In genomic region chr1:166838766-166839599, GRCh38 we compare ENCODE assay signal across 1 cellular context.
TF ChIP-seq lines count a peak whose summit lies in the region.

A gene with protein sequence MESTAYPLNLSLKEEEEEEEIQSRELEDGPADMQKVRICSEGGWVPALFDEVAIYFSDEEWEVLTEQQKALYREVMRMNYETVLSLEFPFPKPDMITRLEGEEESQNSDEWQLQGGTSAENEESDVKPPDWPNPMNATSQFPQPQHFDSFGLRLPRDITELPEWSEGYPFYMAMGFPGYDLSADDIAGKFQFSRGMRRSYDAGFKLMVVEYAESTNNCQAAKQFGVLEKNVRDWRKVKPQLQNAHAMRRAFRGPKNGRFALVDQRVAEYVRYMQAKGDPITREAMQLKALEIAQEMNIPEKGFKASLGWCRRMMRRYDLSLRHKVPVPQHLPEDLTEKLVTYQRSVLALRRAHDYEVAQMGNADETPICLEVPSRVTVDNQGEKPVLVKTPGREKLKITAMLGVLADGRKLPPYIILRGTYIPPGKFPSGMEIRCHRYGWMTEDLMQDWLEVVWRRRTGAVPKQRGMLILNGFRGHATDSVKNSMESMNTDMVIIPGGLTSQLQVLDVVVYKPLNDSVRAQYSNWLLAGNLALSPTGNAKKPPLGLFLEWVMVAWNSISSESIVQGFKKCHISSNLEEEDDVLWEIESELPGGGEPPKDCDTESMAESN (plus strand): TSS chr1:166839475. CDS start chr1:166840957, 1,482 bp downstream.

TF ChIP-seq in K562, 482 proteins besides CTCF, POLR2A, EP300 and RAD21 (continued from another document and continues in another):
- no peak for TF ChIP-seq NFXL1 (CRISPR knock-in tag; IDR thresholded peaks at IDR 0.05)
- TF ChIP-seq BDP1 (IDR thresholded peaks at IDR 0.05; ENCODE audit: insufficient read depth, insufficient read length) = no peak
- no peak for TF ChIP-seq XRCC5 (IDR thresholded peaks at IDR 0.05; ENCODE audit: low read depth, low read length)
- TF ChIP-seq NEUROD1 (IDR thresholded peaks at IDR 0.05; ENCODE audit: borderline replicate concordance, low read depth, low read length, partially characterized antibody) = no peak
- TF ChIP-seq, protein P1, sequence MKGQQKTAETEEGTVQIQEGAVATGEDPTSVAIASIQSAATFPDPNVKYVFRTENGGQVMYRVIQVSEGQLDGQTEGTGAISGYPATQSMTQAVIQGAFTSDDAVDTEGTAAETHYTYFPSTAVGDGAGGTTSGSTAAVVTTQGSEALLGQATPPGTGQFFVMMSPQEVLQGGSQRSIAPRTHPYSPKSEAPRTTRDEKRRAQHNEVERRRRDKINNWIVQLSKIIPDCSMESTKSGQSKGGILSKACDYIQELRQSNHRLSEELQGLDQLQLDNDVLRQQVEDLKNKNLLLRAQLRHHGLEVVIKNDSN (CRISPR knock-in tag; IDR thresholded peaks at IDR 0.05) = peak; percentile 81
- TF ChIP-seq CEBPG (CRISPR knock-in tag; IDR thresholded peaks at IDR 0.05) = no peak
- peak; percentile 54 to 60; a peak in 1 of 4 replicates for TF ChIP-seq CEBPG (tag; conservative IDR thresholded peaks at IDR 0.05 in 1 of 2, IDR thresholded peaks at IDR 0.05 in 1 of 2)
- peak; percentile 22 for TF ChIP-seq U2AF1 (optimal IDR thresholded peaks at IDR 0.05; ENCODE audit: low read depth, low read length)
- TF ChIP-seq SRSF9 (IDR thresholded peaks at IDR 0.05; ENCODE audit: borderline replicate concordance, low read depth, low read length) = no peak
- no peak; a peak in 1 of 4 replicates for TF ChIP-seq SRF (CRISPR knock-in tag; IDR thresholded peaks at IDR 0.05)
- TF ChIP-seq ZNF717 (CRISPR knock-in tag; IDR thresholded peaks at IDR 0.05) = no peak
- TF ChIP-seq NONO (IDR thresholded peaks at IDR 0.05; ENCODE audit: low read depth in 2 of 2, low read length in 1 of 2) = peak; percentile 86 to 92
- TF ChIP-seq, protein P2, sequence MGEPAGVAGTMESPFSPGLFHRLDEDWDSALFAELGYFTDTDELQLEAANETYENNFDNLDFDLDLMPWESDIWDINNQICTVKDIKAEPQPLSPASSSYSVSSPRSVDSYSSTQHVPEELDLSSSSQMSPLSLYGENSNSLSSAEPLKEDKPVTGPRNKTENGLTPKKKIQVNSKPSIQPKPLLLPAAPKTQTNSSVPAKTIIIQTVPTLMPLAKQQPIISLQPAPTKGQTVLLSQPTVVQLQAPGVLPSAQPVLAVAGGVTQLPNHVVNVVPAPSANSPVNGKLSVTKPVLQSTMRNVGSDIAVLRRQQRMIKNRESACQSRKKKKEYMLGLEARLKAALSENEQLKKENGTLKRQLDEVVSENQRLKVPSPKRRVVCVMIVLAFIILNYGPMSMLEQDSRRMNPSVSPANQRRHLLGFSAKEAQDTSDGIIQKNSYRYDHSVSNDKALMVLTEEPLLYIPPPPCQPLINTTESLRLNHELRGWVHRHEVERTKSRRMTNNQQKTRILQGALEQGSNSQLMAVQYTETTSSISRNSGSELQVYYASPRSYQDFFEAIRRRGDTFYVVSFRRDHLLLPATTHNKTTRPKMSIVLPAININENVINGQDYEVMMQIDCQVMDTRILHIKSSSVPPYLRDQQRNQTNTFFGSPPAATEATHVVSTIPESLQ (CRISPR knock-in tag; IDR thresholded peaks at IDR 0.05) = no peak; the same call in 1 of the 2 replicates
- no peak for TF ChIP-seq PCBP2 (IDR thresholded peaks at IDR 0.05; ENCODE audit: low read depth, low read length, poor library complexity, severe bottlenecking)
- peak; percentile 70; the same call in 1 of the 2 replicates for TF ChIP-seq ZBTB17 (CRISPR knock-in tag; IDR thresholded peaks at IDR 0.05)
- no peak for TF ChIP-seq AFF1 (IDR thresholded peaks at IDR 0.05; ENCODE audit: low read depth in 1 of 2, partially characterized antibody in 2 of 2)
- no peak for TF ChIP-seq ARID2 (IDR thresholded peaks at IDR 0.05)
- TF ChIP-seq, protein P3, sequence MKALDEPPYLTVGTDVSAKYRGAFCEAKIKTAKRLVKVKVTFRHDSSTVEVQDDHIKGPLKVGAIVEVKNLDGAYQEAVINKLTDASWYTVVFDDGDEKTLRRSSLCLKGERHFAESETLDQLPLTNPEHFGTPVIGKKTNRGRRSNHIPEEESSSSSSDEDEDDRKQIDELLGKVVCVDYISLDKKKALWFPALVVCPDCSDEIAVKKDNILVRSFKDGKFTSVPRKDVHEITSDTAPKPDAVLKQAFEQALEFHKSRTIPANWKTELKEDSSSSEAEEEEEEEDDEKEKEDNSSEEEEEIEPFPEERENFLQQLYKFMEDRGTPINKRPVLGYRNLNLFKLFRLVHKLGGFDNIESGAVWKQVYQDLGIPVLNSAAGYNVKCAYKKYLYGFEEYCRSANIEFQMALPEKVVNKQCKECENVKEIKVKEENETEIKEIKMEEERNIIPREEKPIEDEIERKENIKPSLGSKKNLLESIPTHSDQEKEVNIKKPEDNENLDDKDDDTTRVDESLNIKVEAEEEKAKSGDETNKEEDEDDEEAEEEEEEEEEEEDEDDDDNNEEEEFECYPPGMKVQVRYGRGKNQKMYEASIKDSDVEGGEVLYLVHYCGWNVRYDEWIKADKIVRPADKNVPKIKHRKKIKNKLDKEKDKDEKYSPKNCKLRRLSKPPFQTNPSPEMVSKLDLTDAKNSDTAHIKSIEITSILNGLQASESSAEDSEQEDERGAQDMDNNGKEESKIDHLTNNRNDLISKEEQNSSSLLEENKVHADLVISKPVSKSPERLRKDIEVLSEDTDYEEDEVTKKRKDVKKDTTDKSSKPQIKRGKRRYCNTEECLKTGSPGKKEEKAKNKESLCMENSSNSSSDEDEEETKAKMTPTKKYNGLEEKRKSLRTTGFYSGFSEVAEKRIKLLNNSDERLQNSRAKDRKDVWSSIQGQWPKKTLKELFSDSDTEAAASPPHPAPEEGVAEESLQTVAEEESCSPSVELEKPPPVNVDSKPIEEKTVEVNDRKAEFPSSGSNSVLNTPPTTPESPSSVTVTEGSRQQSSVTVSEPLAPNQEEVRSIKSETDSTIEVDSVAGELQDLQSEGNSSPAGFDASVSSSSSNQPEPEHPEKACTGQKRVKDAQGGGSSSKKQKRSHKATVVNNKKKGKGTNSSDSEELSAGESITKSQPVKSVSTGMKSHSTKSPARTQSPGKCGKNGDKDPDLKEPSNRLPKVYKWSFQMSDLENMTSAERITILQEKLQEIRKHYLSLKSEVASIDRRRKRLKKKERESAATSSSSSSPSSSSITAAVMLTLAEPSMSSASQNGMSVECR (CRISPR knock-in tag; IDR thresholded peaks at IDR 0.05) = peak; percentile 51
- TF ChIP-seq FOXK1 (CRISPR knock-in tag; IDR thresholded peaks at IDR 0.05; ENCODE audit: borderline replicate concordance) = no peak
- TF ChIP-seq, protein P4, sequence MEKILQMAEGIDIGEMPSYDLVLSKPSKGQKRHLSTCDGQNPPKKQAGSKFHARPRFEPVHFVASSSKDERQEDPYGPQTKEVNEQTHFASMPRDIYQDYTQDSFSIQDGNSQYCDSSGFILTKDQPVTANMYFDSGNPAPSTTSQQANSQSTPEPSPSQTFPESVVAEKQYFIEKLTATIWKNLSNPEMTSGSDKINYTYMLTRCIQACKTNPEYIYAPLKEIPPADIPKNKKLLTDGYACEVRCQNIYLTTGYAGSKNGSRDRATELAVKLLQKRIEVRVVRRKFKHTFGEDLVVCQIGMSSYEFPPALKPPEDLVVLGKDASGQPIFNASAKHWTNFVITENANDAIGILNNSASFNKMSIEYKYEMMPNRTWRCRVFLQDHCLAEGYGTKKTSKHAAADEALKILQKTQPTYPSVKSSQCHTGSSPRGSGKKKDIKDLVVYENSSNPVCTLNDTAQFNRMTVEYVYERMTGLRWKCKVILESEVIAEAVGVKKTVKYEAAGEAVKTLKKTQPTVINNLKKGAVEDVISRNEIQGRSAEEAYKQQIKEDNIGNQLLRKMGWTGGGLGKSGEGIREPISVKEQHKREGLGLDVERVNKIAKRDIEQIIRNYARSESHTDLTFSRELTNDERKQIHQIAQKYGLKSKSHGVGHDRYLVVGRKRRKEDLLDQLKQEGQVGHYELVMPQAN (IDR thresholded peaks at IDR 0.05; ENCODE audit: borderline replicate concordance) = peak; percentile 49; the same call in 1 of the 2 replicates
- no peak for TF ChIP-seq ZNF253 (CRISPR knock-in tag; conservative IDR thresholded peaks at IDR 0.05)
- TF ChIP-seq, protein P5, sequence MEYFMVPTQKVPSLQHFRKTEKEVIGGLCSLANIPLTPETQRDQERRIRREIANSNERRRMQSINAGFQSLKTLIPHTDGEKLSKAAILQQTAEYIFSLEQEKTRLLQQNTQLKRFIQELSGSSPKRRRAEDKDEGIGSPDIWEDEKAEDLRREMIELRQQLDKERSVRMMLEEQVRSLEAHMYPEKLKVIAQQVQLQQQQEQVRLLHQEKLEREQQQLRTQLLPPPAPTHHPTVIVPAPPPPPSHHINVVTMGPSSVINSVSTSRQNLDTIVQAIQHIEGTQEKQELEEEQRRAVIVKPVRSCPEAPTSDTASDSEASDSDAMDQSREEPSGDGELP (CRISPR knock-in tag; IDR thresholded peaks at IDR 0.05; ENCODE audit: borderline replicate concordance) = peak; percentile 57; the same call in 1 of the 2 replicates
- TF ChIP-seq MEF2D (tag; conservative IDR thresholded peaks at IDR 0.05; ENCODE audit: low read depth) = no peak
- no peak; the same call in 1 of the 2 replicates for TF ChIP-seq ZNF766 (CRISPR knock-in tag; conservative IDR thresholded peaks at IDR 0.05)
- no peak for TF ChIP-seq CSDE1 (IDR thresholded peaks at IDR 0.05)
- no peak for TF ChIP-seq TRIM24 (IDR thresholded peaks at IDR 0.05)
- TF ChIP-seq LARP7 (IDR thresholded peaks at IDR 0.05) = no peak
- TF ChIP-seq RFX5 (IDR thresholded peaks at IDR 0.05; ENCODE audit: low read depth, low read length) = no peak
- no peak for TF ChIP-seq PTRF (tag; IDR thresholded peaks at IDR 0.05)
- no peak for TF ChIP-seq MCM5 (IDR thresholded peaks at IDR 0.05; ENCODE audit: low read depth)
- no peak for TF ChIP-seq ATF2 (CRISPR knock-in tag; IDR thresholded peaks at IDR 0.05)
- no peak; the same call in 1 of the 2 replicates for TF ChIP-seq BRD4 (IDR thresholded peaks at IDR 0.05)
- TF ChIP-seq, protein P6, sequence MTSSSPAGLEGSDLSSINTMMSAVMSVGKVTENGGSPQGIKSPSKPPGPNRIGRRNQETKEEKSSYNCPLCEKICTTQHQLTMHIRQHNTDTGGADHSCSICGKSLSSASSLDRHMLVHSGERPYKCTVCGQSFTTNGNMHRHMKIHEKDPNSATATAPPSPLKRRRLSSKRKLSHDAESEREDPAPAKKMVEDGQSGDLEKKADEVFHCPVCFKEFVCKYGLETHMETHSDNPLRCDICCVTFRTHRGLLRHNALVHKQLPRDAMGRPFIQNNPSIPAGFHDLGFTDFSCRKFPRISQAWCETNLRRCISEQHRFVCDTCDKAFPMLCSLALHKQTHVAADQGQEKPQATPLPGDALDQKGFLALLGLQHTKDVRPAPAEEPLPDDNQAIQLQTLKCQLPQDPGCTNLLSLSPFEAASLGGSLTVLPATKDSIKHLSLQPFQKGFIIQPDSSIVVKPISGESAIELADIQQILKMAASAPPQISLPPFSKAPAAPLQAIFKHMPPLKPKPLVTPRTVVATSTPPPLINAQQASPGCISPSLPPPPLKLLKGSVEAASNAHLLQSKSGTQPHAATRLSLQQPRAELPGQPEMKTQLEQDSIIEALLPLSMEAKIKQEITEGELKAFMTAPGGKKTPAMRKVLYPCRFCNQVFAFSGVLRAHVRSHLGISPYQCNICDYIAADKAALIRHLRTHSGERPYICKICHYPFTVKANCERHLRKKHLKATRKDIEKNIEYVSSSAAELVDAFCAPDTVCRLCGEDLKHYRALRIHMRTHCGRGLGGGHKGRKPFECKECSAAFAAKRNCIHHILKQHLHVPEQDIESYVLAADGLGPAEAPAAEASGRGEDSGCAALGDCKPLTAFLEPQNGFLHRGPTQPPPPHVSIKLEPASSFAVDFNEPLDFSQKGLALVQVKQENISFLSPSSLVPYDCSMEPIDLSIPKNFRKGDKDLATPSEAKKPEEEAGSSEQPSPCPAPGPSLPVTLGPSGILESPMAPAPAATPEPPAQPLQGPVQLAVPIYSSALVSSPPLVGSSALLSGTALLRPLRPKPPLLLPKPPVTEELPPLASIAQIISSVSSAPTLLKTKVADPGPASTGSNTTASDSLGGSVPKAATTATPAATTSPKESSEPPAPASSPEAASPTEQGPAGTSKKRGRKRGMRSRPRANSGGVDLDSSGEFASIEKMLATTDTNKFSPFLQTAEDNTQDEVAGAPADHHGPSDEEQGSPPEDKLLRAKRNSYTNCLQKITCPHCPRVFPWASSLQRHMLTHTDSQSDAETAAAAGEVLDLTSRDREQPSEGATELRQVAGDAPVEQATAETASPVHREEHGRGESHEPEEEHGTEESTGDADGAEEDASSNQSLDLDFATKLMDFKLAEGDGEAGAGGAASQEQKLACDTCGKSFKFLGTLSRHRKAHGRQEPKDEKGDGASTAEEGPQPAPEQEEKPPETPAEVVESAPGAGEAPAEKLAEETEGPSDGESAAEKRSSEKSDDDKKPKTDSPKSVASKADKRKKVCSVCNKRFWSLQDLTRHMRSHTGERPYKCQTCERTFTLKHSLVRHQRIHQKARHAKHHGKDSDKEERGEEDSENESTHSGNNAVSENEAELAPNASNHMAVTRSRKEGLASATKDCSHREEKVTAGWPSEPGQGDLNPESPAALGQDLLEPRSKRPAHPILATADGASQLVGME (CRISPR knock-in tag; IDR thresholded peaks at IDR 0.05) = 0 out of 2 replicates have a peak, but pooled peaks have one; percentile 38
